ENCODE assay signal across 11 cellular contexts in genomic region chr6:112320148-112320547, GRCh38. TPM values are rescaled to one million over a fixed set of nuclear protein-coding genes. Genes with fewer than 3 reads are reported as not detected.
"Had no signal": no experiment of that assay in that cellular context is flagged by ENCODE, and none has a peak within 500 bp of the region (broad histone marks: within the 10 kb centered on the region; RNA-seq: fewer than 3 reads in every experiment).

No MANE protein-coding gene starts in this region.

RNA-seq across cellular contexts. Expression of gene RFPL4B, which starts 27.0 kb away (rescaled TPM):
- total RNA-seq: stomach, subcutaneous adipose tissue, suprapubic skin, temporal lobe, thyroid gland, tibial nerve, transverse colon, upper lobe of right lung, ureter, vagina had no signal
- polyA plus RNA-seq: stomach, urinary bladder had no signal
